In genomic region chr20:38175221-38176030, GRCh38 we compare ENCODE assay signal across 13 cellular contexts. TPM values are rescaled to one million over a fixed set of nuclear protein-coding genes. Genes with fewer than 3 reads are reported as not detected.
"Had no signal": no experiment of that assay in that cellular context is flagged by ENCODE, and none has a peak within 500 bp of the region (broad histone marks: within the 10 kb centered on the region; RNA-seq: fewer than 3 reads in every experiment).

No MANE protein-coding gene starts in this region.

- H3K4me3 ChIP-seq: colonic mucosa, gastrocnemius medialis, heart right ventricle had no signal

- ATAC-seq: gastrocnemius medialis; heart right ventricle; stimulated activated naive CD8-positive, alpha-beta T cell treated with anti-CD3 and anti-CD28 coated beads, Interleukin-15, Interleukin-2, amounts not matched to agents 100 U/mL and 50 U/mL, for 24 hours had no signal

- H3K9me3 ChIP-seq: colonic mucosa, gastrocnemius medialis, heart right ventricle had no signal

- H3K27me3 ChIP-seq: colonic mucosa, gastrocnemius medialis, heart right ventricle had no signal

- H3K4me1 ChIP-seq: colonic mucosa, gastrocnemius medialis had no signal

- DNase-seq: activated CD4-positive, alpha-beta memory T cell treated with anti-CD3 and anti-CD28 coated beads, Interleukin-2, amount 10 ng/mL, durations not matched to agents 7 days and 5 days; activated gamma-delta T cell treated with Interleukin-2 at 50 U/mL for 16 hours; activated naive CD8-positive, alpha-beta T cell treated with anti-CD3 and anti-CD28 coated beads for 36 hours; activated T-cell treated with anti-CD3 and anti-CD28 coated beads, Interleukin-2, amount 50 U/mL, for 48 hours; colonic mucosa; gastrocnemius medialis; heart right ventricle; occipital lobe; stimulated activated CD4-positive, alpha-beta T cell treated with anti-CD3 and anti-CD28 coated beads, Interleukin-4, amount 100 ng/mL, for 1 hour; stimulated activated CD8-positive, alpha-beta memory T cell treated with anti-CD3 and anti-CD28 coated beads, Interleukin-4, amount 100 ng/mL, for 48 hours; stimulated activated naive CD8-positive, alpha-beta T cell treated with anti-CD3 and anti-CD28 coated beads, Interleukin-15, Interleukin-2, amounts not matched to agents 100 U/mL and 50 U/mL, for 24 hours; SW 1271 had no signal

- H3K36me3 ChIP-seq: colonic mucosa, gastrocnemius medialis, heart right ventricle had no signal

- H3K27ac ChIP-seq: colonic mucosa, gastrocnemius medialis, heart right ventricle, VCaP had no signal

RNA-seq across cellular contexts. Expression of gene TGM2, which starts 10.4 kb away (rescaled TPM):
- total RNA-seq: activated naive CD8-positive, alpha-beta T cell treated with anti-CD3 and anti-CD28 coated beads for 36 hours had no signal
